Comparison of ENCODE assay signal across 30 cellular contexts in genomic region chr1:231465051-231465450, GRCh38. TPM values are rescaled to one million over a fixed set of nuclear protein-coding genes. Genes with fewer than 3 reads are reported as not detected.
A peak's percentile ranks its signal among the peaks of the same experiment; 100 is the strongest.
DNase-seq lines count a peak whose midpoint lies in the region; ATAC-seq, FAIRE-seq and TF ChIP-seq lines count a peak whose summit lies in the region.
"Had no signal": no experiment of that assay in that cellular context is flagged by ENCODE, and none has a peak within 500 bp of the region (broad histone marks: within the 10 kb centered on the region; RNA-seq: fewer than 3 reads in every experiment).

No MANE protein-coding gene starts in this region.

- peaks cover 3% of the 10 kb centered on the region for H3K27me3 ChIP-seq in bronchial epithelial cell (ENCODE audit: control insufficient read depth, insufficient read depth, low read length)
- H3K27me3 ChIP-seq: cardiac muscle cell, Peyer's patch, right atrium auricular region had no signal

- intact Hi-C loops in posterior vena cava (cut with DNase I): no loop called here

- DNase-seq in activated CD4-positive, CD25-positive, alpha-beta regulatory T cell treated with anti-CD3 and anti-CD28 coated beads, Interleukin-2, amount 50 U/mL, for 72 hours: no peak
- peak; percentile 19 for DNase-seq in ELR (ENCODE audit: low read depth)
- peak; percentile 10 for DNase-seq in bronchial epithelial cell (ENCODE audit: low read depth)
- DNase-seq in NCI-H2107 (lab: John Stamatoyannopoulos, UW): no peak
- DNase-seq in posterior vena cava (ENCODE audit: low spot score): no peak
- no peak for DNase-seq in NCI-H69 (lab: John Stamatoyannopoulos, UW)
- DNase-seq: 8988T; activated CD4-positive, alpha-beta T cell treated with anti-CD3 and anti-CD28 coated beads for 48 hours; activated CD8-positive, alpha-beta memory T cell treated with anti-CD3 and anti-CD28 coated beads, Interleukin-2, amount 50 U/mL, for 48 hours; activated gamma-delta T cell; anterior cingulate cortex; CD4-positive, alpha-beta memory T cell; cortex of kidney; DMS 273 treated with DMSO at 0.1 percent for 48 hours; H7; lower lobe of right lung; NCI-H1694; NCI-H2171; NCI-H524; pancreas; Peyer's patch; stomach; transverse colon had no signal

- no peak for TF ChIP-seq CTCF in bronchial epithelial cell (IDR thresholded peaks at IDR 0.05; ENCODE audit: insufficient read depth, low read length, severe bottlenecking)

- no peak overlapping the region for H3K4me3 ChIP-seq in bronchial epithelial cell (ENCODE audit: low read depth, low read length)
- H3K4me3 ChIP-seq: cardiac muscle cell, lower lobe of right lung, pancreas, Peyer's patch, right atrium auricular region, SJSA1, stomach, transverse colon had no signal

- peak; percentile 80 to 83 for ATAC-seq in activated CD4-positive, CD25-positive, alpha-beta regulatory T cell treated with anti-CD3 and anti-CD28 coated beads, Interleukin-2, amount 50 U/mL, for 24 hours
- peak; percentile 67 for ATAC-seq in GM21717 (IDR thresholded peaks at IDR 0.05; ENCODE audit: unreplicated experiment)
- ATAC-seq: lower lobe of right lung, pancreas had no signal

- H3K36me3 ChIP-seq in bronchial epithelial cell (ENCODE audit: control insufficient read depth, insufficient read depth, low read length): no peaks in the 10 kb centered on the region
- H3K36me3 ChIP-seq: cardiac muscle cell, lower lobe of right lung, pancreas, Peyer's patch, right atrium auricular region, SJSA1, stomach, transverse colon had no signal

- no peak for FAIRE-seq in bronchial epithelial cell (lab: Jason Lieb, UNC)
- FAIRE-seq: endometrium, keratinocyte, pancreas had no signal

RNA-seq across cellular contexts. Expression of gene EGLN1, which starts 43.0 kb away (rescaled TPM):
- total RNA-seq in bronchial epithelial cell (31.9 and 44.0 TPM in 2 replicates), posterior vena cava (10 to 100 TPM; 29.6 to 33.1 TPM)

Comparison
In these comparisons a context has a peak if more than half of its experiments do, and no peak if none do; other contexts are left out.
1. DNase-seq: peak in ELR (single experiment) and bronchial epithelial cell (single experiment); none in activated CD4-positive, CD25-positive, alpha-beta regulatory T cell treated with anti-CD3 and anti-CD28 coated beads, Interleukin-2, amount 50 U/mL, for 72 hours (single experiment), NCI-H2107 (single experiment), posterior vena cava (single experiment) and NCI-H69 (single experiment).